ENCODE assay signal across 25 cellular contexts in genomic region chr1:244667797-244668196, GRCh38.
"Had no signal": no experiment of that assay in that cellular context is flagged by ENCODE, and none has a peak within 500 bp of the region (broad histone marks: within the 10 kb centered on the region; RNA-seq: fewer than 3 reads in every experiment).

No MANE protein-coding gene starts in this region.

- DNase-seq: MV-4-11, NCI-H1048, NCI-H1105, NCI-H1417, NCI-H1436 treated with DMSO at 0.1 percent for 48 hours, NCI-H1694, NCI-H187 treated with DMSO at 0.1 percent for 48 hours, NCI-H2029 treated with DMSO at 0.1 percent for 48 hours, NCI-H2107, NCI-H2171, NCI-H226, NCI-H446, NCI-H510A, NCI-H524 treated with DMSO at 0.1 percent for 48 hours, NCI-H69, NCI-H774, PC-3, SHP77, SK-N-SH, T-helper 1 cell had no signal

- H3K9me3 ChIP-seq: SK-N-SH had no signal

- H3K27ac ChIP-seq: HL-60, KMS-11, RWPE1 had no signal

- FAIRE-seq: HTR-8/SVneo had no signal

- H3K4me2 ChIP-seq: KMS-11, SK-N-SH had no signal

- H3K9me2 ChIP-seq: SK-N-SH had no signal

- ATAC-seq: Panc1, PC-3 had no signal

- H3K9ac ChIP-seq: KMS-11, SK-N-SH had no signal
